ENCODE assay signal across 1 cellular context in the genomic region with DNA sequence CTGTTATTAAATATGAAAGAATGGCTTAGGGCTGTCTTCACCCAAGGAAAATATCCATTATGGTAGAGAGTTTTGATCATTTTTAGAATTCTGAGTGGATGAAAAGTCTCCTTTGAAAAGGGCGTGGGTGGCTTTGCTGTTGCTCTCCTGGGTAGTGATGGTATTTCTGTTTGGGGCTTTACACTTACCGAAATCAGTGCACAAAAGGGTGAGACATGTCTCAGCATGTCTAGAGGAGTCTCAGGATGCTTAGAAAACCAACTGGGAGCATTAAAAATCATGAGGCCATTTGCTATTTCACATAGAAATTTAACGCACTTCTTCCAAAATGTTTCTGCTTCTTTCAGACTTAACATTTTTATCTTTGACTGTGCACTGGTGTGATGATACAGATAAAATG.
TF ChIP-seq lines count a peak whose summit lies in the region.

No MANE protein-coding gene starts in this region.

TF ChIP-seq in GM12878, 131 proteins besides CTCF, POLR2A, EP300 and RAD21 (continued from another document):
- TF ChIP-seq, protein P1, sequence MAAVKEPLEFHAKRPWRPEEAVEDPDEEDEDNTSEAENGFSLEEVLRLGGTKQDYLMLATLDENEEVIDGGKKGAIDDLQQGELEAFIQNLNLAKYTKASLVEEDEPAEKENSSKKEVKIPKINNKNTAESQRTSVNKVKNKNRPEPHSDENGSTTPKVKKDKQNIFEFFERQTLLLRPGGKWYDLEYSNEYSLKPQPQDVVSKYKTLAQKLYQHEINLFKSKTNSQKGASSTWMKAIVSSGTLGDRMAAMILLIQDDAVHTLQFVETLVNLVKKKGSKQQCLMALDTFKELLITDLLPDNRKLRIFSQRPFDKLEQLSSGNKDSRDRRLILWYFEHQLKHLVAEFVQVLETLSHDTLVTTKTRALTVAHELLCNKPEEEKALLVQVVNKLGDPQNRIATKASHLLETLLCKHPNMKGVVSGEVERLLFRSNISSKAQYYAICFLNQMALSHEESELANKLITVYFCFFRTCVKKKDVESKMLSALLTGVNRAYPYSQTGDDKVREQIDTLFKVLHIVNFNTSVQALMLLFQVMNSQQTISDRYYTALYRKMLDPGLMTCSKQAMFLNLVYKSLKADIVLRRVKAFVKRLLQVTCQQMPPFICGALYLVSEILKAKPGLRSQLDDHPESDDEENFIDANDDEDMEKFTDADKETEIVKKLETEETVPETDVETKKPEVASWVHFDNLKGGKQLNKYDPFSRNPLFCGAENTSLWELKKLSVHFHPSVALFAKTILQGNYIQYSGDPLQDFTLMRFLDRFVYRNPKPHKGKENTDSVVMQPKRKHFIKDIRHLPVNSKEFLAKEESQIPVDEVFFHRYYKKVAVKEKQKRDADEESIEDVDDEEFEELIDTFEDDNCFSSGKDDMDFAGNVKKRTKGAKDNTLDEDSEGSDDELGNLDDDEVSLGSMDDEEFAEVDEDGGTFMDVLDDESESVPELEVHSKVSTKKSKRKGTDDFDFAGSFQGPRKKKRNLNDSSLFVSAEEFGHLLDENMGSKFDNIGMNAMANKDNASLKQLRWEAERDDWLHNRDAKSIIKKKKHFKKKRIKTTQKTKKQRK (IDR thresholded peaks at IDR 0.05; ENCODE audit: low read depth, low read length), result no peak
- TF ChIP-seq, protein P2, sequence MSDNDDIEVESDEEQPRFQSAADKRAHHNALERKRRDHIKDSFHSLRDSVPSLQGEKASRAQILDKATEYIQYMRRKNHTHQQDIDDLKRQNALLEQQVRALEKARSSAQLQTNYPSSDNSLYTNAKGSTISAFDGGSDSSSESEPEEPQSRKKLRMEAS (IDR thresholded peaks at IDR 0.05; ENCODE audit: low read depth, low read length), result no peak
- TF ChIP-seq NR2F1 (conservative IDR thresholded peaks at IDR 0.05) (no peak), SUPT20H (IDR thresholded peaks at IDR 0.05; ENCODE audit: borderline replicate concordance, control insufficient read depth, low read depth, low read length) (no peak), CEBPB (IDR thresholded peaks at IDR 0.05; ENCODE audit: borderline replicate concordance in 1 of 2, low read depth in 2 of 2, low read length in 2 of 2) (no peak), WRNIP1 (IDR thresholded peaks at IDR 0.05; ENCODE audit: borderline replicate concordance, low read depth, low read length) (no peak), IRF4 (IDR thresholded peaks at IDR 0.05; ENCODE audit: low read depth, low read length) (no peak)
- TF ChIP-seq, protein P3, sequence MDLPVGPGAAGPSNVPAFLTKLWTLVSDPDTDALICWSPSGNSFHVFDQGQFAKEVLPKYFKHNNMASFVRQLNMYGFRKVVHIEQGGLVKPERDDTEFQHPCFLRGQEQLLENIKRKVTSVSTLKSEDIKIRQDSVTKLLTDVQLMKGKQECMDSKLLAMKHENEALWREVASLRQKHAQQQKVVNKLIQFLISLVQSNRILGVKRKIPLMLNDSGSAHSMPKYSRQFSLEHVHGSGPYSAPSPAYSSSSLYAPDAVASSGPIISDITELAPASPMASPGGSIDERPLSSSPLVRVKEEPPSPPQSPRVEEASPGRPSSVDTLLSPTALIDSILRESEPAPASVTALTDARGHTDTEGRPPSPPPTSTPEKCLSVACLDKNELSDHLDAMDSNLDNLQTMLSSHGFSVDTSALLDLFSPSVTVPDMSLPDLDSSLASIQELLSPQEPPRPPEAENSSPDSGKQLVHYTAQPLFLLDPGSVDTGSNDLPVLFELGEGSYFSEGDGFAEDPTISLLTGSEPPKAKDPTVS (IDR thresholded peaks at IDR 0.05; ENCODE audit: low read depth, low read length), result no peak
- TF ChIP-seq, protein P4, sequence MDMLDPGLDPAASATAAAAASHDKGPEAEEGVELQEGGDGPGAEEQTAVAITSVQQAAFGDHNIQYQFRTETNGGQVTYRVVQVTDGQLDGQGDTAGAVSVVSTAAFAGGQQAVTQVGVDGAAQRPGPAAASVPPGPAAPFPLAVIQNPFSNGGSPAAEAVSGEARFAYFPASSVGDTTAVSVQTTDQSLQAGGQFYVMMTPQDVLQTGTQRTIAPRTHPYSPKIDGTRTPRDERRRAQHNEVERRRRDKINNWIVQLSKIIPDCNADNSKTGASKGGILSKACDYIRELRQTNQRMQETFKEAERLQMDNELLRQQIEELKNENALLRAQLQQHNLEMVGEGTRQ (IDR thresholded peaks at IDR 0.05; ENCODE audit: borderline replicate concordance, low read depth, low read length), result no peak
